ENCODE assay signal across 28 cellular contexts in the genomic region with DNA sequence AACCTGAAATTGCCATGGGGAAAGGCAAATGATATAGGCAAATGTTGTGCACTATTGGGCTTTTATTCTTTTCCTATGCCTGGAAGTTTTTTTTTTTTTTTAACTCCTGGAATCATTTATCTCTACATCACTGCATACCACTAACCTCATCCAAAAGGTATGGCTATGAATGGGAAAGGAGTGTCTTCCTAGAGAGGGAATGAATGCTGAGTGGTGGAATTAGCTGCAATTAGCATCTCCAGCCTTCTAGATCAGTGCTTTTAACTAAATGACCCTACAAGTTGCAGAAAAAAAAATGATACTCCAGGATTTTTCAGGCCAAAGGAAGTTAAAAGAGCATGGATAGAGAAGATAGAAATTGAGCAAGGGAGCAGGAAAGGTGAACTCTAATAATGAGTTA.
"Had no signal": no experiment of that assay in that cellular context is flagged by ENCODE, and none has a peak within 500 bp of the region (broad histone marks: within the 10 kb centered on the region; RNA-seq: fewer than 3 reads in every experiment).

No MANE protein-coding gene starts in this region.

- H3K4me3 Mint-ChIP-seq: activated B cell treated with CpG ODN at 0.5 μM for 24 hours; activated CD8-positive, alpha-beta T cell treated with anti-CD3 and anti-CD28 coated beads for 36 hours; activated naive CD8-positive, alpha-beta T cell; activated T-cell treated with anti-CD3 and anti-CD28 coated beads, Interleukin-2, amount 50 U/mL, for 4 hours; activated T-helper 17 cell treated with anti-CD3 and anti-CD28 coated beads, Interleukin-2, amount 50 U/mL, for 72 hours; central memory CD8-positive, alpha-beta T cell; dendritic cell treated with granulocyte-macrophage colony-stimulating factor and Interleukin-4, amounts not matched to agents 40 ng/mL and 50 ng/mL, for 4 days had no signal

- H3K36me3 ChIP-seq: brain microvascular endothelial cell, esophagus squamous epithelium, gastroesophageal sphincter, heart right ventricle had no signal

- H3K27me3 ChIP-seq: brain microvascular endothelial cell, dorsolateral prefrontal cortex, esophagus squamous epithelium, gastroesophageal sphincter, heart right ventricle had no signal

- DNase-seq: activated B cell treated with CpG ODN at 0.5 μM for 24 hours; activated CD4-positive, alpha-beta T cell treated with anti-CD3 and anti-CD28 coated beads for 48 hours; activated CD4-positive, alpha-beta T cell treated with anti-CD3 and anti-CD28 coated beads, Interleukin-2, amount 50 U/mL, for 1 hour; activated CD4-positive, alpha-beta T cell treated with anti-CD3 and anti-CD28 coated beads, Interleukin-2, amount 50 U/mL, for 48 hours; activated CD8-positive, alpha-beta memory T cell treated with anti-CD3 and anti-CD28 coated beads for 24 hours; activated CD8-positive, alpha-beta T cell treated with anti-CD3 and anti-CD28 coated beads for 36 hours; activated effector memory CD4-positive, alpha-beta T cell treated with Interleukin-2 at 50 U/mL for 16 hours; activated gamma-delta T cell treated with Interleukin-2 at 50 U/mL for 16 hours; activated naive CD4-positive, alpha-beta T cell treated with anti-CD3 and anti-CD28 coated beads, Interleukin-2, amount 50 U/mL, for 16 hours; activated naive CD4-positive, alpha-beta T cell treated with Interleukin-2 at 50 U/mL for 16 hours; activated T-cell treated with anti-CD3 and anti-CD28 coated beads, Interleukin-2, amount 50 U/mL, for 4 hours; amniotic stem cell; anterior cingulate cortex; brain microvascular endothelial cell; dorsolateral prefrontal cortex; esophagus squamous epithelium; foreskin melanocyte; heart right ventricle; T-helper 2 cell had no signal

- H3K9me3 Mint-ChIP-seq: dendritic cell treated with granulocyte-macrophage colony-stimulating factor and Interleukin-4, amounts not matched to agents 40 ng/mL and 50 ng/mL, for 4 days had no signal

- H3K27ac Mint-ChIP-seq: activated B cell treated with CpG ODN at 0.5 μM for 24 hours; activated CD8-positive, alpha-beta T cell treated with anti-CD3 and anti-CD28 coated beads for 36 hours; activated naive CD8-positive, alpha-beta T cell; activated T-helper 17 cell treated with anti-CD3 and anti-CD28 coated beads, Interleukin-2, amount 50 U/mL, for 72 hours; dendritic cell treated with granulocyte-macrophage colony-stimulating factor and Interleukin-4, amounts not matched to agents 40 ng/mL and 50 ng/mL, for 4 days had no signal

- ATAC-seq: activated CD4-positive, CD25-positive, alpha-beta regulatory T cell treated with anti-CD3 and anti-CD28 coated beads, Interleukin-2, amount 50 U/mL, for 24 hours; activated CD8-positive, alpha-beta T cell treated with anti-CD3 and anti-CD28 coated beads for 36 hours; activated T-cell treated with anti-CD3 and anti-CD28 coated beads, Interleukin-2, amount 50 U/mL, for 4 hours; activated T-helper 17 cell treated with anti-CD3 and anti-CD28 coated beads, Interleukin-2, amount 50 U/mL, for 72 hours; gastroesophageal sphincter had no signal

- H3K4me1 Mint-ChIP-seq: activated B cell treated with CpG ODN at 0.5 μM for 24 hours; activated T-helper 17 cell treated with anti-CD3 and anti-CD28 coated beads, Interleukin-2, amount 50 U/mL, for 72 hours; central memory CD8-positive, alpha-beta T cell had no signal

- H3K27me3 Mint-ChIP-seq: activated B cell treated with CpG ODN at 0.5 μM for 24 hours; activated naive CD8-positive, alpha-beta T cell; activated T-helper 17 cell treated with anti-CD3 and anti-CD28 coated beads, Interleukin-2, amount 50 U/mL, for 72 hours; central memory CD8-positive, alpha-beta T cell; dendritic cell treated with granulocyte-macrophage colony-stimulating factor and Interleukin-4, amounts not matched to agents 40 ng/mL and 50 ng/mL, for 4 days had no signal

- H3K27ac ChIP-seq: brain microvascular endothelial cell, coronary artery, dorsolateral prefrontal cortex, epithelial cell of prostate, esophagus squamous epithelium, gastroesophageal sphincter, heart right ventricle, VCaP had no signal

- H3K4me3 ChIP-seq: coronary artery, dorsolateral prefrontal cortex, esophagus squamous epithelium, gastroesophageal sphincter, heart right ventricle had no signal

- H3K36me3 Mint-ChIP-seq: activated naive CD8-positive, alpha-beta T cell had no signal

- H3K4me1 ChIP-seq: esophagus squamous epithelium, gastroesophageal sphincter, heart right ventricle had no signal
